In genomic region chr5:136174021-136174659, GRCh38 we compare ENCODE assay signal across 1 cellular context.
TF ChIP-seq lines count a peak whose summit lies in the region.

No MANE protein-coding gene starts in this region.

TF ChIP-seq in K562, 482 proteins besides CTCF, POLR2A, EP300 and RAD21 (continued from another document and continues in another):
- TF ChIP-seq MEIS2 (IDR thresholded peaks at IDR 0.05; ENCODE audit: partially characterized antibody) (peak; percentile 55), ZNF77 (CRISPR knock-in tag; IDR thresholded peaks at IDR 0.05) (no peak), ZNF57 (CRISPR knock-in tag; IDR thresholded peaks at IDR 0.05) (no peak), HOXB6 (CRISPR knock-in tag; IDR thresholded peaks at IDR 0.05; ENCODE audit: borderline replicate concordance) (no peak), POLR3G (IDR thresholded peaks at IDR 0.05; ENCODE audit: extremely low read depth, insufficient read length, insufficient replicate concordance) (no peak), ZNF3 (CRISPR knock-in tag; IDR thresholded peaks at IDR 0.05) (no peak), USF2 (CRISPR knock-in tag; IDR thresholded peaks at IDR 0.05) (no peak), TFAM (CRISPR knock-in tag; conservative IDR thresholded peaks at IDR 0.05) (no peak), TOE1 (IDR thresholded peaks at IDR 0.05; ENCODE audit: borderline replicate concordance) (no peak), TOE1 (CRISPR knock-in tag; IDR thresholded peaks at IDR 0.05; ENCODE audit: borderline replicate concordance, low read depth) (no peak), HINFP (tag; conservative IDR thresholded peaks at IDR 0.05; ENCODE audit: low read depth) (no peak), POLR2B (IDR thresholded peaks at IDR 0.05; ENCODE audit: low read depth, partially characterized antibody) (no peak), MEF2D (tag; conservative IDR thresholded peaks at IDR 0.05; ENCODE audit: low read depth) (no peak), TEAD1 (CRISPR knock-in tag; IDR thresholded peaks at IDR 0.05) (no peak), MYNN (IDR thresholded peaks at IDR 0.05) (no peak), MYNN (CRISPR knock-in tag; IDR thresholded peaks at IDR 0.05) (no peak), BRF1 (IDR thresholded peaks at IDR 0.05; ENCODE audit: borderline replicate concordance, extremely low read depth, insufficient read length) (no peak), ZBTB2 (IDR thresholded peaks at IDR 0.05) (no peak), IFI16 (CRISPR knock-in tag; IDR thresholded peaks at IDR 0.05) (no peak), ZNF277 (CRISPR knock-in tag; IDR thresholded peaks at IDR 0.05; ENCODE audit: borderline replicate concordance) (no peak), HDAC2 (IDR thresholded peaks at IDR 0.05) (no peak), JUN (IDR thresholded peaks at IDR 0.05; ENCODE audit: borderline replicate concordance, low read depth, low read length) (no peak), JUN (CRISPR knock-in tag; IDR thresholded peaks at IDR 0.05; ENCODE audit: borderline replicate concordance) (no peak), CEBPG (CRISPR knock-in tag; IDR thresholded peaks at IDR 0.05) (no peak), CEBPG (tag; conservative IDR thresholded peaks at IDR 0.05 in 1 of 2, IDR thresholded peaks at IDR 0.05 in 1 of 2) (0 out of 4 replicates have a peak, but pooled peaks of 1 of the 2 experiments have one; percentile 15), NCOR1 (IDR thresholded peaks at IDR 0.05) (peak; percentile 58), HIVEP1 (CRISPR knock-in tag; IDR thresholded peaks at IDR 0.05) (no peak), SMARCB1 (IDR thresholded peaks at IDR 0.05; ENCODE audit: insufficient read length, low read depth) (no peak), ATF6 (CRISPR knock-in tag; IDR thresholded peaks at IDR 0.05) (no peak), VEZF1 (CRISPR knock-in tag; IDR thresholded peaks at IDR 0.05) (no peak), SMAD4 (CRISPR knock-in tag; conservative IDR thresholded peaks at IDR 0.05) (no peak), TCF3 (CRISPR knock-in tag; IDR thresholded peaks at IDR 0.05) (peak; percentile 78), ZFP1 (CRISPR knock-in tag; IDR thresholded peaks at IDR 0.05) (no peak), GMEB1 (CRISPR knock-in tag; IDR thresholded peaks at IDR 0.05) (no peak), TRIM24 (IDR thresholded peaks at IDR 0.05) (peak in 1 of 2 experiments; percentile 29; a peak in 1 of 4 replicates), SNAPC5 (CRISPR knock-in tag; IDR thresholded peaks at IDR 0.05) (no peak), ZNF79 (CRISPR knock-in tag; IDR thresholded peaks at IDR 0.05; ENCODE audit: low read depth) (no peak), CBX3 (IDR thresholded peaks at IDR 0.05; ENCODE audit: borderline replicate concordance in 1 of 2, low read length in 2 of 2) (no peak), ZNF324 (CRISPR knock-in tag; IDR thresholded peaks at IDR 0.05) (no peak), RFX7 (CRISPR knock-in tag; IDR thresholded peaks at IDR 0.05) (no peak), CBFA2T3 (IDR thresholded peaks at IDR 0.05) (peak; percentile 86), ARID3A (IDR thresholded peaks at IDR 0.05; ENCODE audit: borderline replicate concordance, low read depth, low read length) (peak; percentile 76; the same call in 1 of the 2 replicates), FOXK1 (CRISPR knock-in tag; IDR thresholded peaks at IDR 0.05; ENCODE audit: borderline replicate concordance) (no peak), MCM3 (IDR thresholded peaks at IDR 0.05) (no peak), GTF2E2 (tag; IDR thresholded peaks at IDR 0.05) (no peak), SP1 (CRISPR knock-in tag; IDR thresholded peaks at IDR 0.05) (no peak), PCBP2 (IDR thresholded peaks at IDR 0.05; ENCODE audit: low read depth, low read length, poor library complexity, severe bottlenecking) (no peak), ZNF592 (IDR thresholded peaks at IDR 0.05) (no peak), GATAD2B (IDR thresholded peaks at IDR 0.05; ENCODE audit: borderline replicate concordance) (no peak), ZNF263 (CRISPR knock-in tag; IDR thresholded peaks at IDR 0.05; ENCODE audit: borderline replicate concordance) (no peak), SIRT6 (IDR thresholded peaks at IDR 0.05; ENCODE audit: low read depth, low read length) (no peak), CTBP1 (IDR thresholded peaks at IDR 0.05; ENCODE audit: borderline replicate concordance) (0 out of 2 replicates have a peak, but pooled peaks have one; percentile 13), ZBTB7A (IDR thresholded peaks at IDR 0.05; ENCODE audit: borderline replicate concordance, control insufficient read depth, low read depth, low read length) (no peak), ZC3H4 (CRISPR knock-in tag; IDR thresholded peaks at IDR 0.05; ENCODE audit: borderline replicate concordance) (no peak), DNMT1 (IDR thresholded peaks at IDR 0.05) (no peak)
